2 cellular contexts compared by ENCODE assay signal in the genomic region with DNA sequence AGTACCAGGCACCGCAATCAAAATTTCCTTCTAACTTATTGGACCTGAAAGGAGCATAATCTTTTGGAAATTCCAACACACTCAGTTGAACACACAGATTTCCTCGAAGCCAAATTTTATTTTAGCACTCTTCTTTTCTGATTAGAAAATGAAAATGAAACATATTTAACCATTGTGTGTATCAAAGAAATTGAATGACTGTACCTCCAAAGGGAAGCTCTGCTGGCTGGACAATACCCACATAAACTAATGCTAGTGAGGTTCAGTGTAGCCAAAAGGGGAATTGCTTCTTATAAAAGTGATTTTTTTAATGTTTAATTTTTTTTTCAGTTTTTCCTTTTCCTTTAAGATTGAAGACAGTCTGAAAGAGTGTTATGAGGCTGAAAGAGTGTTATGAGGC.
TF ChIP-seq lines count a peak whose summit lies in the region.

No MANE protein-coding gene starts in this region.

TF ChIP-seq in IMR-90, 13 proteins besides CTCF, POLR2A, EP300 and RAD21:
- TF ChIP-seq, protein P1, sequence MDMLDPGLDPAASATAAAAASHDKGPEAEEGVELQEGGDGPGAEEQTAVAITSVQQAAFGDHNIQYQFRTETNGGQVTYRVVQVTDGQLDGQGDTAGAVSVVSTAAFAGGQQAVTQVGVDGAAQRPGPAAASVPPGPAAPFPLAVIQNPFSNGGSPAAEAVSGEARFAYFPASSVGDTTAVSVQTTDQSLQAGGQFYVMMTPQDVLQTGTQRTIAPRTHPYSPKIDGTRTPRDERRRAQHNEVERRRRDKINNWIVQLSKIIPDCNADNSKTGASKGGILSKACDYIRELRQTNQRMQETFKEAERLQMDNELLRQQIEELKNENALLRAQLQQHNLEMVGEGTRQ (IDR thresholded peaks at IDR 0.05; ENCODE audit: low read depth, low read length) = no peak
- TF ChIP-seq MXI1 (IDR thresholded peaks at IDR 0.05; ENCODE audit: borderline replicate concordance, low read depth, low read length) (no peak), SMC3 (IDR thresholded peaks at IDR 0.05; ENCODE audit: low read depth, low read length) (no peak), CHD1 (IDR thresholded peaks at IDR 0.05; ENCODE audit: low read depth, low read length) (no peak), FOS (IDR thresholded peaks at IDR 0.05; ENCODE audit: low read depth, low read length) (no peak), MAFK (IDR thresholded peaks at IDR 0.05; ENCODE audit: low read depth, low read length) (no peak), RCOR1 (IDR thresholded peaks at IDR 0.05; ENCODE audit: insufficient replicate concordance, low read length) (no peak), MAZ (IDR thresholded peaks at IDR 0.05; ENCODE audit: borderline replicate concordance, low read depth, low read length) (no peak), NFE2L2 (IDR thresholded peaks at IDR 0.05; ENCODE audit: low read depth, low read length) (no peak), RFX5 (IDR thresholded peaks at IDR 0.05; ENCODE audit: low read depth, low read length) (no peak)

TF ChIP-seq in GM12878, 131 proteins besides CTCF, POLR2A, EP300 and RAD21:
- TF ChIP-seq KDM1A (IDR thresholded peaks at IDR 0.05; ENCODE audit: borderline replicate concordance) = no peak
- no peak for TF ChIP-seq PAX5 (IDR thresholded peaks at IDR 0.05; ENCODE audit: borderline replicate concordance, low read depth, low read length)
- TF ChIP-seq YBX1 (IDR thresholded peaks at IDR 0.05) = no peak
- TF ChIP-seq, protein P1 (IDR thresholded peaks at IDR 0.05; ENCODE audit: borderline replicate concordance, low read depth, low read length) = no peak
- TF ChIP-seq RCOR1 (conservative IDR thresholded peaks at IDR 0.05; ENCODE audit: low read depth, low read length) = no peak
- no peak for TF ChIP-seq TCF3 (IDR thresholded peaks at IDR 0.05; ENCODE audit: borderline replicate concordance, insufficient read depth, low read depth, low read length)
- no peak for TF ChIP-seq IKZF2 (IDR thresholded peaks at IDR 0.05)
- no peak for TF ChIP-seq CBFB (IDR thresholded peaks at IDR 0.05; ENCODE audit: low read depth)
- no peak for TF ChIP-seq MYC (IDR thresholded peaks at IDR 0.05; ENCODE audit: insufficient read depth, insufficient read length, insufficient replicate concordance, low read length, severe bottlenecking)
- TF ChIP-seq, protein P2, sequence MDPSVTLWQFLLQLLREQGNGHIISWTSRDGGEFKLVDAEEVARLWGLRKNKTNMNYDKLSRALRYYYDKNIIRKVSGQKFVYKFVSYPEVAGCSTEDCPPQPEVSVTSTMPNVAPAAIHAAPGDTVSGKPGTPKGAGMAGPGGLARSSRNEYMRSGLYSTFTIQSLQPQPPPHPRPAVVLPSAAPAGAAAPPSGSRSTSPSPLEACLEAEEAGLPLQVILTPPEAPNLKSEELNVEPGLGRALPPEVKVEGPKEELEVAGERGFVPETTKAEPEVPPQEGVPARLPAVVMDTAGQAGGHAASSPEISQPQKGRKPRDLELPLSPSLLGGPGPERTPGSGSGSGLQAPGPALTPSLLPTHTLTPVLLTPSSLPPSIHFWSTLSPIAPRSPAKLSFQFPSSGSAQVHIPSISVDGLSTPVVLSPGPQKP (IDR thresholded peaks at IDR 0.05; ENCODE audit: low read depth, low read length) = no peak
- TF ChIP-seq MYB (IDR thresholded peaks at IDR 0.05; ENCODE audit: borderline replicate concordance, low read depth, low read length) = no peak
- TF ChIP-seq IKZF1 (conservative IDR thresholded peaks at IDR 0.05) = no peak
TF ChIP-seq in GM12878: peak in this region for 0.
